13 cellular contexts compared by ENCODE assay signal in genomic region chr6:130138909-130139242, GRCh38.
DNase-seq lines count a peak whose midpoint lies in the region; ATAC-seq and TF ChIP-seq lines count a peak whose summit lies in the region.
"Had no signal": no experiment of that assay in that cellular context is flagged by ENCODE, and none has a peak within 500 bp of the region (broad histone marks: within the 10 kb centered on the region; RNA-seq: fewer than 3 reads in every experiment).

No MANE protein-coding gene starts in this region.

- H3K36me3 ChIP-seq in right atrium auricular region: no peaks in the 10 kb centered on the region
- H3K36me3 ChIP-seq: cardiac muscle cell had no signal

- peaks cover 87% of the 10 kb centered on the region for H3K4me1 Mint-ChIP-seq in activated naive CD4-positive, alpha-beta T cell treated with anti-CD3 and anti-CD28 coated beads, Interleukin-2, amount 50 U/mL, for 24 hours
- H3K4me1 Mint-ChIP-seq in stimulated activated effector memory CD8-positive, alpha-beta T cell treated with anti-CD3 and anti-CD28 coated beads, Interleukin-12 subunit alpha, Interleukin-12 subunit beta, amount 100 ng/mL, for 72 hours: peaks cover 52% of the 10 kb centered on the region

- peaks cover 29% of the 10 kb centered on the region for H3K36me3 Mint-ChIP-seq in activated naive CD4-positive, alpha-beta T cell treated with anti-CD3 and anti-CD28 coated beads, Interleukin-2, amount 50 U/mL, for 24 hours
- peaks cover 42% of the 10 kb centered on the region for H3K36me3 Mint-ChIP-seq in stimulated activated effector memory CD8-positive, alpha-beta T cell treated with anti-CD3 and anti-CD28 coated beads, Interleukin-12 subunit alpha, Interleukin-12 subunit beta, amount 100 ng/mL, for 72 hours

- no peak for DNase-seq in activated naive CD4-positive, alpha-beta T cell treated with Interleukin-2 at 50 U/mL for 16 hours
- no peak for DNase-seq in stimulated activated effector memory CD8-positive, alpha-beta T cell treated with anti-CD3 and anti-CD28 coated beads, Interleukin-12 subunit alpha, Interleukin-12 subunit beta, amount 100 ng/mL, for 72 hours (ENCODE audit: low spot score in 2 of 2)
- no peak for DNase-seq in T-helper 9 cell
- no peak for DNase-seq in right atrium auricular region (ENCODE audit: low spot score)
- no peak for DNase-seq in nucleus accumbens (lab: John Stamatoyannopoulos, UW)
- DNase-seq: DMS79 treated with DMSO at 0.1 percent for 48 hours; NCI-H1417 treated with DMSO at 0.1 percent for 48 hours; stimulated activated CD8-positive, alpha-beta memory T cell treated with anti-CD3 and anti-CD28 coated beads, Interleukin-4, amount 100 ng/mL, for 48 hours had no signal

- no peaks in the 10 kb centered on the region for H3K27me3 ChIP-seq in right atrium auricular region
- H3K27me3 ChIP-seq: cardiac muscle cell had no signal

- no peak overlapping the region for H3K4me3 ChIP-seq in right atrium auricular region
- H3K4me3 ChIP-seq: cardiac muscle cell had no signal

- H3K27ac Mint-ChIP-seq in activated naive CD4-positive, alpha-beta T cell treated with anti-CD3 and anti-CD28 coated beads, Interleukin-2, amount 50 U/mL, for 24 hours: peak overlapping the region; percentile 93
- H3K27ac Mint-ChIP-seq in stimulated activated effector memory CD8-positive, alpha-beta T cell treated with anti-CD3 and anti-CD28 coated beads, Interleukin-12 subunit alpha, Interleukin-12 subunit beta, amount 100 ng/mL, for 72 hours: peak overlapping the region; percentile 48

- no peaks in the 10 kb centered on the region for H3K27me3 Mint-ChIP-seq in activated naive CD4-positive, alpha-beta T cell treated with anti-CD3 and anti-CD28 coated beads, Interleukin-2, amount 50 U/mL, for 24 hours

- ATAC-seq in HG02610 (IDR thresholded peaks at IDR 0.05; ENCODE audit: unreplicated experiment) (peak; percentile 45), HG03521 (IDR thresholded peaks at IDR 0.05; ENCODE audit: unreplicated experiment) (peak; percentile 34)
- ATAC-seq in stimulated activated effector memory CD8-positive, alpha-beta T cell treated with anti-CD3 and anti-CD28 coated beads, Interleukin-12 subunit alpha, Interleukin-12 subunit beta, amount 100 ng/mL, for 72 hours: peak; percentile 20
- ATAC-seq: HepG2 had no signal

- no peaks in the 10 kb centered on the region for H3K4me1 ChIP-seq in right atrium auricular region

- no peaks in the 10 kb centered on the region for H3K9me3 ChIP-seq in right atrium auricular region

- H3K4me3 Mint-ChIP-seq in activated naive CD4-positive, alpha-beta T cell treated with anti-CD3 and anti-CD28 coated beads, Interleukin-2, amount 50 U/mL, for 24 hours: peak overlapping the region; percentile 83
- H3K4me3 Mint-ChIP-seq in stimulated activated effector memory CD8-positive, alpha-beta T cell treated with anti-CD3 and anti-CD28 coated beads, Interleukin-12 subunit alpha, Interleukin-12 subunit beta, amount 100 ng/mL, for 72 hours: peak overlapping the region; percentile 54

- no peak overlapping the region for H3K27ac ChIP-seq in right atrium auricular region
- H3K27ac ChIP-seq: cardiac muscle cell had no signal

- TF ChIP-seq CTCF in right atrium auricular region (IDR thresholded peaks at IDR 0.05): no peak

- H3K9me3 Mint-ChIP-seq in activated naive CD4-positive, alpha-beta T cell treated with anti-CD3 and anti-CD28 coated beads, Interleukin-2, amount 50 U/mL, for 24 hours: peaks cover 6% of the 10 kb centered on the region
- H3K9me3 Mint-ChIP-seq in stimulated activated effector memory CD8-positive, alpha-beta T cell treated with anti-CD3 and anti-CD28 coated beads, Interleukin-12 subunit alpha, Interleukin-12 subunit beta, amount 100 ng/mL, for 72 hours: no peaks in the 10 kb centered on the region
